Comparison of ENCODE assay signal across 17 cellular contexts in the genomic region with DNA sequence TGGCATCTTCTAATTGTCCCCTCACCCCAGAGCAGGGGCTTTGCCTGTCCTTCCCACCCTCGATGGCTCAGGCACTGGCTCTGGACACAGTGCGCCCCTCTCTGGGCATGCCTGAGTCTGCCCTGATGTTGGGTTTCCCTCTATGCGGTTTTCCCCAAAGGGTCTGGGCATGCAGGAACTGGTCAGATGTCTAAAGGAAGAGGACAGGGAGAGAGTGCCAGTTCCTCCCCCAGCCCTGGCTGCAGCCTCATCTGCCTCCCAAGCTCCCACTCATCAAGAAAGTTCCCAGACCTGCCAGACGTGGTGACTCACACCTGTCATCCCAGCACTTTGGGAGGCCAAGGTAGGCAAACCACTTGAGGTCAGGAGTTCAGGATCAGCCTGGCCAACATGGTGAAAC. TPM values are rescaled to one million over a fixed set of nuclear protein-coding genes. Genes with fewer than 3 reads are reported as not detected.
DNase-seq lines count a peak whose midpoint lies in the region; ATAC-seq, FAIRE-seq and TF ChIP-seq lines count a peak whose summit lies in the region.
"Had no signal": no experiment of that assay in that cellular context is flagged by ENCODE, and none has a peak within 500 bp of the region (broad histone marks: within the 10 kb centered on the region; RNA-seq: fewer than 3 reads in every experiment).

No MANE protein-coding gene starts in this region.

- peaks cover 8% of the 10 kb centered on the region for H3K4me1 Mint-ChIP-seq in Calu3 (ENCODE audit: low read depth, unreplicated experiment)
- H3K4me1 Mint-ChIP-seq: T-cell had no signal

- POLR2A ChIA-PET in H1 (lab: Charles Lee; ENCODE audit: partially characterized antibody) = no interaction called here

- H2BK12ac ChIP-seq in H1 (ENCODE audit: low read depth, low read length) (no peak overlapping the region; the same call in 1 of the 2 replicates), neuronal stem cell (ENCODE audit: low read length) (peak overlapping the region; percentile 73)

- no peak overlapping the region for H3K27ac Mint-ChIP-seq in Calu3 (ENCODE audit: unreplicated experiment)
- H3K27ac Mint-ChIP-seq: activated CD8-positive, alpha-beta T cell treated with anti-CD3 and anti-CD28 coated beads, Interleukin-2, amount 10 ng/mL, durations not matched to agents 7 days and 5 days; activated T-helper 1 cell treated with anti-CD3 and anti-CD28 coated beads, Interleukin-12 subunit alpha, Interleukin-12 subunit beta, Interleukin-2, Interleukin-4 antibody, amounts not matched to agents 30 ng/mL and 10 ng/mL and 1 ng/mL, durations not matched to agents 14 hours and 24 hours and 36 hours; T-cell had no signal

- H3K27ac ChIP-seq in H1 (ENCODE audit: low read depth, low read length) (no peak overlapping the region), neuronal stem cell (replicated peaks; ENCODE audit: low read length) (no peak overlapping the region)
- H3K27ac ChIP-seq: gastroesophageal sphincter had no signal

- TF ChIP-seq POLR2A in H1 (IDR thresholded peaks at IDR 0.05; ENCODE audit: control extremely low read depth in 1 of 2, low read depth in 2 of 2, low read length in 2 of 2) = no peak

- H2AK5ac ChIP-seq in H1 (ENCODE audit: low read depth, low read length) (peak overlapping the region; percentile 53; the same call in 1 of the 2 replicates), neuronal stem cell (ENCODE audit: low read depth, low read length) (peak overlapping the region; percentile 88)

- H3K4me2 ChIP-seq in H1 (ENCODE audit: insufficient read depth in 1 of 2, low read depth in 2 of 2, low read length in 2 of 2) = no peak overlapping the region
- H3K4me2 ChIP-seq in neuronal stem cell (ENCODE audit: insufficient read depth, low read length, poor library complexity, severe bottlenecking) = no peak overlapping the region

- intact Hi-C loops in Calu3 (cut with micrococcal nuclease; ENCODE audit: unreplicated experiment) = no loop called here
- intact Hi-C loops in left colon (cut with DNase I, micrococcal nuclease) = no loop called here

- H2BK20ac ChIP-seq in H1 (ENCODE audit: low read length) = no peak overlapping the region

- no peak overlapping the region for H3K18ac ChIP-seq in H1 (ENCODE audit: extremely low read depth, low read length)
- H3K18ac ChIP-seq in neuronal stem cell (ENCODE audit: low read length) = peak overlapping the region; percentile 64

- H3K4ac ChIP-seq in H1 (replicated peaks; ENCODE audit: insufficient read length, low read depth, low read length) (no peak overlapping the region), neuronal stem cell (ENCODE audit: low read length) (no peak overlapping the region)

- CTCF ChIA-PET in Calu3 (lab: Charles Lee) (interaction anchor here (0.7 kb wide), 1 partner anchor 25 kb away, joined by 3 read pairs; no protein-coding TSS in a partner anchor), H1 (lab: Charles Lee; ENCODE audit: partially characterized antibody) (interaction anchor here (0.7 to 1.5 kb wide), 5 partner anchors 9 to 225 kb away, joined by 3 read pairs; no protein-coding TSS in a partner anchor)

- DNase-seq in Calu3 (peak; percentile 35), LHCN-M2 (ENCODE audit: low read depth) (peak; percentile 51), H1 (ENCODE audit: low read depth in 1 of 2, low spot score in 2 of 2) (no peak), neuronal stem cell (ENCODE audit: low spot score) (no peak), iPS-NIHi11 (ENCODE audit: low spot score) (no peak), left colon (no peak), NCI-H1105 treated with DMSO at 0.1 percent for 48 hours (lab: John Stamatoyannopoulos, UW) (no peak), NCI-H2196 (lab: John Stamatoyannopoulos, UW; ENCODE audit: unreplicated experiment) (no peak)
- DNase-seq: activated CD8-positive, alpha-beta T cell treated with anti-CD3 and anti-CD28 coated beads, Interleukin-2, amount 10 ng/mL, durations not matched to agents 7 days and 5 days; NCI-H748 treated with DMSO at 0.1 percent for 48 hours; occipital lobe; sigmoid colon; T-cell had no signal

- H3K36me3 ChIP-seq in H1 (ENCODE audit: control insufficient read depth in 2 of 4, insufficient read depth in 4 of 4, low read length in 3 of 4) (no peaks in the 10 kb centered on the region), neuronal stem cell (replicated peaks in 1 of 2; ENCODE audit: control insufficient read depth in 2 of 2, insufficient read depth in 2 of 2, low read length in 2 of 2) (no peaks in the 10 kb centered on the region)
- H3K36me3 ChIP-seq: gastroesophageal sphincter, sigmoid colon had no signal

- no peak; a peak in 1 of 4 replicates for TF ChIP-seq RAD21 in H1 (IDR thresholded peaks at IDR 0.05 in 1 of 2, conservative IDR thresholded peaks at IDR 0.05 in 1 of 2; ENCODE audit: low read depth in 2 of 2, low read length in 2 of 2)

- H3K23ac ChIP-seq in H1 (ENCODE audit: insufficient read length) = no peak overlapping the region
- no peak overlapping the region for H3K23ac ChIP-seq in neuronal stem cell (ENCODE audit: low read depth, low read length, poor library complexity)

- H3K9me3 ChIP-seq in H1 (ENCODE audit: insufficient read depth in 2 of 2, low read depth in 1 of 2, low read length in 1 of 2) = no peaks in the 10 kb centered on the region
- H3K9me3 ChIP-seq in neuronal stem cell (replicated peaks in 1 of 2; ENCODE audit: control insufficient read depth in 2 of 2, insufficient read depth in 1 of 2, low read depth in 1 of 2, low read length in 2 of 2) = no peaks in the 10 kb centered on the region
- H3K9me3 ChIP-seq: gastroesophageal sphincter, sigmoid colon had no signal

- H4K5ac ChIP-seq in H1 (ENCODE audit: insufficient read length, low read depth, low read length) = no peak overlapping the region

- peaks cover 69% of the 10 kb centered on the region for H3K27me3 Mint-ChIP-seq in Calu3 (ENCODE audit: unreplicated experiment)
- H3K27me3 Mint-ChIP-seq: T-cell had no signal

- no TSS peak for BruUV-seq in Calu3 (replicated peaks; lab: Mats Ljungman, UMichigan)

- no peak overlapping the region for H3K14ac ChIP-seq in H1 (ENCODE audit: insufficient read length)
- peak overlapping the region; percentile 21 for H3K14ac ChIP-seq in neuronal stem cell (ENCODE audit: low read length)

- H2BK120ac ChIP-seq in H1 (replicated peaks; ENCODE audit: low read depth, low read length) = no peak overlapping the region
- H2BK120ac ChIP-seq in neuronal stem cell (ENCODE audit: low read depth, low read length) = no peak overlapping the region

- no peaks in the 10 kb centered on the region for H3K79me2 ChIP-seq in H1 (ENCODE audit: control insufficient read depth in 1 of 2, insufficient read depth in 2 of 2, low read length in 2 of 2)

- no peak overlapping the region for H3K4me3 ChIP-seq in H1 (ENCODE audit: extremely low read depth in 1 of 4, insufficient read depth in 2 of 4, low read depth in 3 of 4, low read length in 4 of 4)
- H3K4me3 ChIP-seq in neuronal stem cell (ENCODE audit: low read length in 2 of 2) = no peak overlapping the region
- H3K4me3 ChIP-seq: gastroesophageal sphincter, sigmoid colon had no signal

- H3K9ac ChIP-seq in H1 (replicated peaks in 1 of 4; ENCODE audit: extremely low read depth in 1 of 4, low read depth in 3 of 4, low read length in 3 of 4) (no peak overlapping the region), neuronal stem cell (ENCODE audit: low read depth, low read length, poor library complexity) (peak overlapping the region; percentile 44)

- no peak overlapping the region for H3K4me3 Mint-ChIP-seq in Calu3 (ENCODE audit: low read depth, unreplicated experiment)
- H3K4me3 Mint-ChIP-seq: activated CD8-positive, alpha-beta T cell treated with anti-CD3 and anti-CD28 coated beads, Interleukin-2, amount 10 ng/mL, durations not matched to agents 7 days and 5 days; activated T-helper 1 cell treated with anti-CD3 and anti-CD28 coated beads, Interleukin-12 subunit alpha, Interleukin-12 subunit beta, Interleukin-2, Interleukin-4 antibody, amounts not matched to agents 30 ng/mL and 10 ng/mL and 1 ng/mL, durations not matched to agents 14 hours and 24 hours and 36 hours; T-cell had no signal

- H4K20me1 ChIP-seq in H1 (replicated peaks in 1 of 2; ENCODE audit: control insufficient read depth in 1 of 2, insufficient read depth in 2 of 2, low read length in 2 of 2) = peaks cover 0 to 4% of the 10 kb centered on the region in 2 experiments

- peaks cover 0 to 8% (median 1%) of the 10 kb centered on the region in 4 experiments; a peak in 3 of 7 replicates for H3K4me1 ChIP-seq in H1 (replicated peaks in 1 of 4; ENCODE audit: control insufficient read depth in 3 of 4, insufficient read depth in 4 of 4, low read length in 3 of 4)
- peaks cover 7 to 14% of the 10 kb centered on the region in 2 donors for H3K4me1 ChIP-seq in neuronal stem cell (ENCODE audit: control insufficient read depth in 2 of 2, insufficient read depth in 1 of 2, low read depth in 1 of 2, low read length in 2 of 2)

- WGBS in H1 (ENCODE audit: extremely low coverage in 1 of 2, insufficient coverage in 1 of 2, insufficient read length in 1 of 2, insufficient replicate concordance in 2 of 2, low coverage in 1 of 2, low lambda C conversion rate in 2 of 2, missing lambda C conversion rate in 1 of 2), 2 experiments = 75% methylated on average over 4 of the region's 4 CpGs; no CpG with 5 or more reads in 1 of the 2 experiments
- no CpG with 5 or more reads among the region's 4 CpGs for WGBS in neuronal stem cell (ENCODE audit: extremely low coverage in 2 of 2, insufficient read length in 2 of 2, insufficient replicate concordance in 1 of 2), 2 donors

- ATAC-seq in left colon = no peak
- ATAC-seq: activated CD8-positive, alpha-beta T cell treated with anti-CD3 and anti-CD28 coated beads, Interleukin-2, amount 10 ng/mL, durations not matched to agents 7 days and 5 days; gastroesophageal sphincter; T-cell had no signal

- no peaks in the 10 kb centered on the region for H3K23me2 ChIP-seq in H1 (ENCODE audit: low read depth, low read length)

- H3K79me1 ChIP-seq in H1 (ENCODE audit: low read depth, low read length) (no peaks in the 10 kb centered on the region), neuronal stem cell (ENCODE audit: low read depth, low read length) (no peaks in the 10 kb centered on the region)

- H4K91ac ChIP-seq in H1 (replicated peaks; ENCODE audit: insufficient read length, low read length) (no peak overlapping the region), neuronal stem cell (ENCODE audit: low read depth, low read length, poor library complexity) (no peak overlapping the region)

- no peak overlapping the region for H3K56ac ChIP-seq in H1 (replicated peaks; ENCODE audit: insufficient read length, low read depth, low read length)

- no peak for TF ChIP-seq EP300 in H1 (IDR thresholded peaks at IDR 0.05; ENCODE audit: borderline replicate concordance in 1 of 2, low read depth in 2 of 2, low read length in 2 of 2)

- no peaks in the 10 kb centered on the region for H3K9me3 Mint-ChIP-seq in Calu3 (ENCODE audit: low read depth, unreplicated experiment)
- H3K9me3 Mint-ChIP-seq: activated T-helper 1 cell treated with anti-CD3 and anti-CD28 coated beads, Interleukin-12 subunit alpha, Interleukin-12 subunit beta, Interleukin-2, Interleukin-4 antibody, amounts not matched to agents 30 ng/mL and 10 ng/mL and 1 ng/mL, durations not matched to agents 14 hours and 24 hours and 36 hours; T-cell had no signal

- H2BK15ac ChIP-seq in H1 (ENCODE audit: low read length) (no peak overlapping the region), neuronal stem cell (ENCODE audit: low read length) (peak overlapping the region; percentile 78)

- no peak for TF ChIP-seq CTCF in Calu3 (IDR thresholded peaks at IDR 0.05; ENCODE audit: unreplicated experiment)
- TF ChIP-seq CTCF in H1 (IDR thresholded peaks at IDR 0.05; ENCODE audit: control extremely low read depth in 1 of 3, insufficient read depth in 1 of 3, low read depth in 1 of 3, low read length in 3 of 3) = peak in 1 of 3 experiments; percentile 1; a peak in 1 of 4 replicates

- H2BK5ac ChIP-seq in H1 (ENCODE audit: low read depth, low read length) = no peak overlapping the region
- no peak overlapping the region for H2BK5ac ChIP-seq in neuronal stem cell (ENCODE audit: low read length)

- peaks cover 3% of the 10 kb centered on the region for H3K36me3 Mint-ChIP-seq in Calu3 (ENCODE audit: insufficient read depth, unreplicated experiment)
- H3K36me3 Mint-ChIP-seq: T-cell had no signal

- H4K8ac ChIP-seq in H1 (ENCODE audit: extremely low read depth, insufficient read depth, low read length) (no peak overlapping the region), neuronal stem cell (ENCODE audit: low read depth, low read length) (peak overlapping the region; percentile 43)

- no peak for FAIRE-seq in H1 (lab: Jason Lieb, UNC)

- H3K27me3 ChIP-seq in H1 (replicated peaks in 1 of 4; ENCODE audit: control insufficient read depth in 3 of 4, extremely low read depth in 1 of 4, insufficient read depth in 3 of 4, low read length in 3 of 4) = no peaks in the 10 kb centered on the region
- H3K27me3 ChIP-seq in neuronal stem cell (ENCODE audit: control insufficient read depth in 3 of 3, insufficient read depth in 3 of 3, low read depth in 1 of 3, low read length in 3 of 3) = peaks cover 0 to 15% (median 0%) of the 10 kb centered on the region in 3 experiments

- H2AFZ ChIP-seq in H1 (ENCODE audit: low read length) = no peak overlapping the region
- no peak overlapping the region for H2AFZ ChIP-seq in neuronal stem cell (ENCODE audit: low read length)

RNA-seq across cellular contexts. Expression of a gene that starts 41.3 kb away (rescaled TPM):
- not detected in 2 replicates for total RNA-seq in Calu3 (2022)
- not detected in 2 replicates for total RNA-seq in LHCN-M2 (2014; rRNA removed)
- not detected for polyA plus RNA-seq in LHCN-M2 (2012)
- total RNA-seq in H1 (2021; fragmentation: NEBNext Ultra II Directional; extraction: Animal tissue kit (Norgen Biotek cat#: 25700)) = not detected in 2 replicates
- polyA plus RNA-seq in H1 (2011; rRNA removed) = not detected in 2 replicates
- not detected for polyA plus RNA-seq in H1 (2011; cell fraction: cytosol; rRNA removed)
- 0.20 TPM for polyA plus RNA-seq in H1 (2011; cell fraction: nucleus; rRNA removed)
- 0.17 TPM in 1 of 4 replicates, not detected in the others for polyA plus RNA-seq in H1 (2012, experiment 1 of 2)
- polyA plus RNA-seq in H1 (2012, experiment 2 of 2) = not detected
- polyA plus RNA-seq in H1 (2013, experiment 1 of 2) = not detected
- not detected for polyA plus RNA-seq in H1 (2013, experiment 2 of 2)
- polyA minus RNA-seq in H1 (2011; rRNA and poly(A)+ RNA removed) = not detected in 2 replicates
- polyA minus RNA-seq in H1 (2011; cell fraction: cytosol; rRNA and poly(A)+ RNA removed) = not detected
- polyA minus RNA-seq in H1 (2011; cell fraction: nucleus; rRNA and poly(A)+ RNA removed) = not detected
- not detected for polyA plus RNA-seq in neuronal stem cell (2013, experiment 1 of 2)
- polyA plus RNA-seq in neuronal stem cell (2013, experiment 2 of 2) = not detected
- total RNA-seq in left colon = not detected
- total RNA-seq: activated CD8-positive, alpha-beta T cell treated with anti-CD3 and anti-CD28 coated beads, Interleukin-2, amount 10 ng/mL, durations not matched to agents 7 days and 5 days; activated T-helper 1 cell treated with anti-CD3 and anti-CD28 coated beads, Interleukin-12 subunit alpha, Interleukin-12 subunit beta, Interleukin-2, Interleukin-4 antibody, amounts not matched to agents 30 ng/mL and 10 ng/mL and 1 ng/mL, durations not matched to agents 14 hours and 24 hours and 36 hours; chondrocyte; mononuclear cell; occipital lobe; sigmoid colon; T-cell had no signal

RNA-seq across cellular contexts. Expression of a gene that starts 50.8 kb away (rescaled TPM):
- total RNA-seq in Calu3 (2022) (79.1 and 110 TPM in 2 replicates), LHCN-M2 (2014; rRNA removed) (31.1 and 49.6 TPM in 2 replicates), left colon (10 to 100 TPM; 37.0 to 44.4 TPM)
- polyA plus RNA-seq in LHCN-M2 (2012) = 283 TPM
- 94.0 and 98.7 TPM in 2 replicates for total RNA-seq in H1 (2021; fragmentation: NEBNext Ultra II Directional; extraction: Animal tissue kit (Norgen Biotek cat#: 25700))
- 113 and 133 TPM in 2 replicates for polyA plus RNA-seq in H1 (2011; rRNA removed)
- 98.2 TPM for polyA plus RNA-seq in H1 (2011; cell fraction: cytosol; rRNA removed)
- polyA plus RNA-seq in H1 (2011; cell fraction: nucleus; rRNA removed) = 131 TPM
- polyA plus RNA-seq in H1 (2012, experiment 1 of 2) = 129 to 276 TPM (median 222 TPM) in 4 replicates
- polyA plus RNA-seq in H1 (2012, experiment 2 of 2) = 213 TPM
- 84.6 TPM for polyA plus RNA-seq in H1 (2013, experiment 1 of 2)
- polyA plus RNA-seq in H1 (2013, experiment 2 of 2) = 84.6 TPM
- 61.8 and 63.2 TPM in 2 replicates for polyA minus RNA-seq in H1 (2011; rRNA and poly(A)+ RNA removed)
- 31.9 TPM for polyA minus RNA-seq in H1 (2011; cell fraction: cytosol; rRNA and poly(A)+ RNA removed)
- 47.8 TPM for polyA minus RNA-seq in H1 (2011; cell fraction: nucleus; rRNA and poly(A)+ RNA removed)
- 57.0 TPM for polyA plus RNA-seq in neuronal stem cell (2013, experiment 1 of 2)
- polyA plus RNA-seq in neuronal stem cell (2013, experiment 2 of 2) = 58.2 TPM

RNA-seq across cellular contexts. Expression of a gene that starts 51.0 kb away (rescaled TPM):
- total RNA-seq in Calu3 (2022) = 50.4 and 55.0 TPM in 2 replicates
- total RNA-seq in LHCN-M2 (2014; rRNA removed) = 17.1 and 21.5 TPM in 2 replicates
- polyA plus RNA-seq in LHCN-M2 (2012) = 17.9 TPM
- 17.8 and 22.4 TPM in 2 replicates for total RNA-seq in H1 (2021; fragmentation: NEBNext Ultra II Directional; extraction: Animal tissue kit (Norgen Biotek cat#: 25700))
- 8.9 and 12.7 TPM in 2 replicates for polyA plus RNA-seq in H1 (2011; rRNA removed)
- 9.8 TPM for polyA plus RNA-seq in H1 (2011; cell fraction: cytosol; rRNA removed)
- 28.1 TPM for polyA plus RNA-seq in H1 (2011; cell fraction: nucleus; rRNA removed)
- 15.7 to 17.2 TPM (median 16.7 TPM) in 4 replicates for polyA plus RNA-seq in H1 (2012, experiment 1 of 2)
- polyA plus RNA-seq in H1 (2012, experiment 2 of 2) = 11.6 TPM
- 14.6 TPM for polyA plus RNA-seq in H1 (2013, experiment 1 of 2)
- 15.0 TPM for polyA plus RNA-seq in H1 (2013, experiment 2 of 2)
- 7.5 and 10.5 TPM in 2 replicates for polyA minus RNA-seq in H1 (2011; rRNA and poly(A)+ RNA removed)
- 10.6 TPM for polyA minus RNA-seq in H1 (2011; cell fraction: cytosol; rRNA and poly(A)+ RNA removed)
- 22.3 TPM for polyA minus RNA-seq in H1 (2011; cell fraction: nucleus; rRNA and poly(A)+ RNA removed)
- 9.6 TPM for polyA plus RNA-seq in neuronal stem cell (2013, experiment 1 of 2)
- polyA plus RNA-seq in neuronal stem cell (2013, experiment 2 of 2) = 9.1 TPM
- 10 to 100 TPM; 39.1 to 43.5 TPM for total RNA-seq in left colon

Comparison
In these comparisons a context has a peak if more than half of its experiments do, and no peak if none do; other contexts are left out.
1. DNase-seq: peak in Calu3 (single experiment) and LHCN-M2 (single experiment); none in H1 (0 of 2), neuronal stem cell (single experiment), iPS-NIHi11 (single experiment), left colon (0 of 2), NCI-H1105 treated with DMSO at 0.1 percent for 48 hours (single experiment) and NCI-H2196 (single experiment).